22 cellular contexts compared by ENCODE assay signal in the genomic region with DNA sequence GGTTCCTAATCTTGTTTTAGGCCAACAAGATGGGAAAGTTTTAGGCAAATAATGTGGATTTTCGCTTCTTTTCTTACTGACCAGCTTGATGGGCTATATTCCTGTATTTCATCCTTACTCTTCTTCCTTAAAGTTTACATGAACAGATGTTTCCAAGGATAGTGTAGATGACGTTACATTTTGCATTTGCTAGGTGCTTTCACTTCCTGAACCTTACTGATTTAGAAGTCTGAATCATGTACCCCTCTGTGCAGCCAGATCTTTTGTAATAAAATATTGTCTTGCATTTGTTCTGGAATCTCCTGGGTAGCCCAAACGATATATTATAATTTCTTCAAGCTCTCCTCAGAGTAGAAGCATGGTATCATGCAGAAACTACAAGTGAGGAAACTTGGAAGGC.
A peak's percentile ranks its signal among the peaks of the same experiment; 100 is the strongest.
DNase-seq lines count a peak whose midpoint lies in the region; ATAC-seq, FAIRE-seq and TF ChIP-seq lines count a peak whose summit lies in the region.
"Had no signal": no experiment of that assay in that cellular context is flagged by ENCODE, and none has a peak within 500 bp of the region (broad histone marks: within the 10 kb centered on the region; RNA-seq: fewer than 3 reads in every experiment).

No MANE protein-coding gene starts in this region.

- no peaks in the 10 kb centered on the region for H3K79me2 ChIP-seq in GM12878 (ENCODE audit: control insufficient read depth, insufficient read depth, low read length)

- no peak for TF ChIP-seq POLR2A in GM12891 (IDR thresholded peaks at IDR 0.05; ENCODE audit: low read depth, low read length)
- no peak for TF ChIP-seq POLR2A in GM12878 (IDR thresholded peaks at IDR 0.05; ENCODE audit: low read depth, low read length)

- TF ChIP-seq CTCF in GM12878 (IDR thresholded peaks at IDR 0.05 in 2 of 3, conservative IDR thresholded peaks at IDR 0.05 in 1 of 3; ENCODE audit: control insufficient read depth in 2 of 3, extremely low read depth in 1 of 3, insufficient read depth in 1 of 3, low read depth in 3 of 3, low read length in 3 of 3): no peak

- TF ChIP-seq EP300 in GM12878 (IDR thresholded peaks at IDR 0.05; ENCODE audit: borderline replicate concordance in 1 of 2, control insufficient read depth in 1 of 2, low read depth in 2 of 2, low read length in 2 of 2): no peak

- no peaks in the 10 kb centered on the region for H3K36me3 ChIP-seq in GM12878 (ENCODE audit: control insufficient read depth in 2 of 2, insufficient read depth in 2 of 2, low read length in 1 of 2)
- H3K36me3 ChIP-seq: BLaER1 had no signal

- 0% methylated on average over 3 of the region's 3 CpGs for WGBS in GM12878 (ENCODE audit: insufficient coverage, insufficient replicate concordance, low lambda C conversion rate, missing lambda C conversion rate)

- no peaks in the 10 kb centered on the region for H3K9me3 ChIP-seq in GM12878 (replicated peaks; ENCODE audit: control insufficient read depth, insufficient read depth, low read length)
- H3K9me3 ChIP-seq: BLaER1 had no signal

- no peaks in the 10 kb centered on the region for H3K4me1 ChIP-seq in GM12878 (ENCODE audit: control insufficient read depth, insufficient read depth, low read length)
- H3K4me1 ChIP-seq: BLaER1 had no signal

- H3K4me3 ChIP-seq in GM12878: no peak overlapping the region
- H3K4me3 ChIP-seq: BLaER1, GM23338 had no signal

- TF ChIP-seq RAD21 in GM12878 (IDR thresholded peaks at IDR 0.05; ENCODE audit: insufficient read depth, low read depth, low read length): no peak

- ATAC-seq in GM12878 (no peak), HG03097 (IDR thresholded peaks at IDR 0.05; ENCODE audit: low FRiP score, unreplicated experiment) (no peak), HG03095 (IDR thresholded peaks at IDR 0.05; ENCODE audit: unreplicated experiment) (no peak)
- ATAC-seq: GM23338, HCT116 had no signal

- no peak overlapping the region for H3K9ac ChIP-seq in GM12878 (ENCODE audit: control insufficient read depth, insufficient read depth, low read length)
- H3K9ac ChIP-seq: BLaER1 had no signal

- H2AFZ ChIP-seq in GM12878 (ENCODE audit: control insufficient read depth, low read depth, low read length): peak overlapping the region; percentile 4; the same call in 1 of the 2 replicates
- H2AFZ ChIP-seq: GM23338 had no signal

- intact Hi-C loops in GM12878 (cut with micrococcal nuclease; ENCODE audit: unreplicated experiment): no loop called here

- no peak overlapping the region for H3K27ac ChIP-seq in GM12878 (ENCODE audit: control insufficient read depth, insufficient read depth)
- H3K27ac ChIP-seq: 22Rv1, BLaER1, C4-2B had no signal

- no TSS peak for BruUV-seq in GM12878 (replicated peaks; lab: Mats Ljungman, UMichigan)

- DNase-seq in SIG-M5 treated with dmso at 0.1 percent for 504 hours (lab: John Stamatoyannopoulos, UW; ENCODE audit: unreplicated experiment) (peak; percentile 27), SIG-M5 (lab: John Stamatoyannopoulos, UW) (no peak), GM12891 (ENCODE audit: insufficient read length, low spot score) (no peak), MV-4-11 (lab: John Stamatoyannopoulos, UW) (peak; percentile 59), GM12878 (ENCODE audit: low read depth, low spot score) (no peak), DMS153 treated with DMSO at 0.1 percent for 48 hours (lab: John Stamatoyannopoulos, UW; ENCODE audit: unreplicated experiment) (no peak)
- DNase-seq: CD4-positive, alpha-beta memory T cell; COR-L47; DMS153; DMS79; EL; GDM1; H9 had no signal

- SMC1A ChIA-PET in GM12878 (lab: Charles Lee; ENCODE audit: uncharacterized antibody, unreplicated experiment): interaction anchor here (0.6 to 2.4 kb wide), 6 partner anchors 9 to 93 kb away, joined by 3 to 9 read pairs (median 4); a partner anchor contains a TSS

- in situ Hi-C loops in GM12878 (cut with MboI): no loop called here

- H4K20me1 ChIP-seq in GM12878 (ENCODE audit: control insufficient read depth, insufficient read depth): no peaks in the 10 kb centered on the region
- H4K20me1 ChIP-seq: BLaER1 had no signal

- POLR2A ChIA-PET in GM12878 (lab: Charles Lee): no interaction called here

- no peaks in the 10 kb centered on the region for H3K27me3 ChIP-seq in GM12878 (replicated peaks in 1 of 2; ENCODE audit: control insufficient read depth in 2 of 2, insufficient read depth in 2 of 2, low read length in 1 of 2)
- H3K27me3 ChIP-seq: BLaER1 had no signal

- CTCF ChIA-PET in GM12878 (lab: Yijun Ruan, JAX): interaction anchor here (1.3 kb wide), 1 partner anchor 9 kb away, joined by 4 read pairs; no protein-coding TSS in a partner anchor

- H3K4me2 ChIP-seq in GM12878 (ENCODE audit: control insufficient read depth, insufficient read depth): no peak overlapping the region
- H3K4me2 ChIP-seq: BLaER1, GM23338 had no signal

- FAIRE-seq in GM12891 (lab: Jason Lieb, UNC) (no peak), GM12878 (lab: Jason Lieb, UNC) (no peak)
- FAIRE-seq: A204.1, GM12892 had no signal

- RAD21 ChIA-PET in GM12878 (lab: Charles Lee; ENCODE audit: unreplicated experiment): no interaction called here

TF ChIP-seq in GM12891, 5 proteins besides CTCF, POLR2A, EP300 and RAD21:
- peak; percentile 26; the same call in 1 of the 2 replicates for TF ChIP-seq SPI1 (IDR thresholded peaks at IDR 0.05; ENCODE audit: low read depth, low read length)
- no peak for TF ChIP-seq POLR2AphosphoS5 (IDR thresholded peaks at IDR 0.05; ENCODE audit: low read depth, low read length)
TF ChIP-seq in GM12891: peak in this region for 1.

TF ChIP-seq in GM12878, 131 proteins besides CTCF, POLR2A, EP300 and RAD21:
- TF ChIP-seq, protein P1, sequence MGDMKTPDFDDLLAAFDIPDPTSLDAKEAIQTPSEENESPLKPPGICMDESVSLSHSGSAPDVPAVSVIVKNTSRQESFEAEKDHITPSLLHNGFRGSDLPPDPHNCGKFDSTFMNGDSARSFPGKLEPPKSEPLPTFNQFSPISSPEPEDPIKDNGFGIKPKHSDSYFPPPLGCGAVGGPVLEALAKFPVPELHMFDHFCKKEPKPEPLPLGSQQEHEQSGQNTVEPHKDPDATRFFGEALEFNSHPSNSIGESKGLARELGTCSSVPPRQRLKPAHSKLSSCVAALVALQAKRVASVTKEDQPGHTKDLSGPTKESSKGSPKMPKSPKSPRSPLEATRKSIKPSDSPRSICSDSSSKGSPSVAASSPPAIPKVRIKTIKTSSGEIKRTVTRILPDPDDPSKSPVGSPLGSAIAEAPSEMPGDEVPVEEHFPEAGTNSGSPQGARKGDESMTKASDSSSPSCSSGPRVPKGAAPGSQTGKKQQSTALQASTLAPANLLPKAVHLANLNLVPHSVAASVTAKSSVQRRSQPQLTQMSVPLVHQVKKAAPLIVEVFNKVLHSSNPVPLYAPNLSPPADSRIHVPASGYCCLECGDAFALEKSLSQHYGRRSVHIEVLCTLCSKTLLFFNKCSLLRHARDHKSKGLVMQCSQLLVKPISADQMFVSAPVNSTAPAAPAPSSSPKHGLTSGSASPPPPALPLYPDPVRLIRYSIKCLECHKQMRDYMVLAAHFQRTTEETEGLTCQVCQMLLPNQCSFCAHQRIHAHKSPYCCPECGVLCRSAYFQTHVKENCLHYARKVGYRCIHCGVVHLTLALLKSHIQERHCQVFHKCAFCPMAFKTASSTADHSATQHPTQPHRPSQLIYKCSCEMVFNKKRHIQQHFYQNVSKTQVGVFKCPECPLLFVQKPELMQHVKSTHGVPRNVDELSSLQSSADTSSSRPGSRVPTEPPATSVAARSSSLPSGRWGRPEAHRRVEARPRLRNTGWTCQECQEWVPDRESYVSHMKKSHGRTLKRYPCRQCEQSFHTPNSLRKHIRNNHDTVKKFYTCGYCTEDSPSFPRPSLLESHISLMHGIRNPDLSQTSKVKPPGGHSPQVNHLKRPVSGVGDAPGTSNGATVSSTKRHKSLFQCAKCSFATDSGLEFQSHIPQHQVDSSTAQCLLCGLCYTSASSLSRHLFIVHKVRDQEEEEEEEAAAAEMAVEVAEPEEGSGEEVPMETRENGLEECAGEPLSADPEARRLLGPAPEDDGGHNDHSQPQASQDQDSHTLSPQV (IDR thresholded peaks at IDR 0.05): no peak
- no peak for TF ChIP-seq ZNF217 (IDR thresholded peaks at IDR 0.05)

Comparison
In these comparisons a context has a peak if more than half of its experiments do, and no peak if none do; other contexts are left out.
1. DNase-seq: peak in SIG-M5 treated with dmso at 0.1 percent for 504 hours (single experiment) and MV-4-11 (single experiment); none in SIG-M5 (single experiment), GM12891 (single experiment), GM12878 (single experiment) and DMS153 treated with DMSO at 0.1 percent for 48 hours (single experiment).